8 cellular contexts compared by ENCODE assay signal in the genomic region with DNA sequence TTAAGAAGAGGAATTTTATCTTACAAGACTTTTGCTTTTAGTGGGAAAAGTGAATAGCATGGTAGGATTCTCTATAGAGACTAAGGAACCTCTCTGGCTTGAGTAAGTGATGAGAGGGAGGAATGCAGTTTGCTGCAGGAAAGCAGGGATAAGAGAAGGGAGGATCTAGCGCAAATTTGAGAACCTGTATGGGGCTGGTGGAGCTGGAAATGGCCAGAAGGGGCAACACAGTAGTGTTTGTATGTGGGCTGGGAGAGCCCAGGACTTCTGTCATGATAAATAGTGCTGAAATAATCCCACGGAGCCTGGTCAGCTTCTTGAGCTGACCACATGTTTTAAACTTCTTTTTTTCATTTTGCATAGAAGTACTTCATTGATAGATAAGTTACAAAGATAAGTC. TPM values are rescaled to one million over a fixed set of nuclear protein-coding genes. Genes with fewer than 3 reads are reported as not detected.
DNase-seq lines count a peak whose midpoint lies in the region; ATAC-seq and TF ChIP-seq lines count a peak whose summit lies in the region.
"Had no signal": no experiment of that assay in that cellular context is flagged by ENCODE, and none has a peak within 500 bp of the region (broad histone marks: within the 10 kb centered on the region; RNA-seq: fewer than 3 reads in every experiment).

No MANE protein-coding gene starts in this region.

- H3K9me3 Mint-ChIP-seq in endodermal cell (no peaks in the 10 kb centered on the region), osteocyte (ENCODE audit: unreplicated experiment) (no peaks in the 10 kb centered on the region)
- H3K9me3 Mint-ChIP-seq in CD8-positive, alpha-beta T cell, result no peaks in the 10 kb centered on the region
- H3K9me3 Mint-ChIP-seq: stimulated activated naive B cell treated with anti-CD40 and anti-IgM and Interleukin-4, amounts not matched to agents 10 μg/mL and 1 μg/mL and 100 μg/mL, for 72 hours had no signal

- peak; percentile 8 for DNase-seq in HCT116 (ENCODE audit: low read depth, low spot score)
- peak; percentile 28 for DNase-seq in SHP77 treated with DMSO at 0.1 percent for 48 hours (lab: John Stamatoyannopoulos, UW)
- DNase-seq in endodermal cell, result peak; percentile 71
- no peak for DNase-seq in osteocyte (ENCODE audit: extremely low spot score, unreplicated experiment)
- DNase-seq in AML-193 (lab: John Stamatoyannopoulos, UW), result no peak
- DNase-seq in CD8-positive, alpha-beta T cell, result no peak
- no peak for DNase-seq in vagina (ENCODE audit: extremely low spot score in 2 of 2)
- DNase-seq: stimulated activated naive B cell treated with anti-CD40 and anti-IgM and Interleukin-4, amounts not matched to agents 10 μg/mL and 1 μg/mL and 100 μg/mL, for 72 hours had no signal

- H3K4me3 ChIP-seq in HCT116 (replicated peaks in 1 of 2; ENCODE audit: low read depth in 1 of 2, low read length in 2 of 2), result no peak overlapping the region
- peak overlapping the region; percentile 74 for H3K4me3 ChIP-seq in endodermal cell (ENCODE audit: low read length)
- H3K4me3 ChIP-seq in CD8-positive, alpha-beta T cell (ENCODE audit: low read depth, low read length), result no peak overlapping the region
- H3K4me3 ChIP-seq in vagina, result no peak overlapping the region

- H3K4me1 Mint-ChIP-seq in endodermal cell, result peaks cover 17% of the 10 kb centered on the region
- peaks cover 12% of the 10 kb centered on the region for H3K4me1 Mint-ChIP-seq in osteocyte (ENCODE audit: unreplicated experiment)
- peaks cover 3% of the 10 kb centered on the region for H3K4me1 Mint-ChIP-seq in CD8-positive, alpha-beta T cell (ENCODE audit: low read depth)

- H3K4me3 Mint-ChIP-seq in endodermal cell (peak overlapping the region; percentile 58), osteocyte (ENCODE audit: unreplicated experiment) (peak overlapping the region; percentile 70)
- no peak overlapping the region for H3K4me3 Mint-ChIP-seq in CD8-positive, alpha-beta T cell

- H3K36me3 ChIP-seq in HCT116 (ENCODE audit: control insufficient read depth in 1 of 2, insufficient read depth in 2 of 2, low read length in 2 of 2), result no peaks in the 10 kb centered on the region
- no peaks in the 10 kb centered on the region for H3K36me3 ChIP-seq in endodermal cell (ENCODE audit: control insufficient read depth, insufficient read depth, low read length)
- no peaks in the 10 kb centered on the region for H3K36me3 ChIP-seq in CD8-positive, alpha-beta T cell (ENCODE audit: insufficient read depth, low read length)
- H3K36me3 ChIP-seq in vagina, result no peaks in the 10 kb centered on the region

- POLR2A ChIA-PET in HCT116 (lab: Charles Lee), result interaction anchor here (1.3 to 2.1 kb wide), 4 partner anchors 8 to 164 kb away, joined by 3 to 15 read pairs (median 7); a partner anchor contains a TSS
- POLR2A ChIA-PET in CD8-positive, alpha-beta T cell (lab: Charles Lee), result interaction anchor here (1.0 kb wide), 2 partner anchors 11 to 97 kb away, joined by 3 to 5 read pairs; a partner anchor contains a TSS

- H3K27me3 ChIP-seq in HCT116 (ENCODE audit: insufficient read depth, low read length), result no peaks in the 10 kb centered on the region
- no peaks in the 10 kb centered on the region for H3K27me3 ChIP-seq in endodermal cell (ENCODE audit: control insufficient read depth, insufficient read depth, low read length, poor library complexity, severe bottlenecking)
- H3K27me3 ChIP-seq in CD8-positive, alpha-beta T cell (ENCODE audit: insufficient read depth, low read length), result no peaks in the 10 kb centered on the region
- no peaks in the 10 kb centered on the region for H3K27me3 ChIP-seq in vagina

- H3K79me2 ChIP-seq in HCT116 (ENCODE audit: insufficient read depth, low read length), result no peaks in the 10 kb centered on the region

- no peaks in the 10 kb centered on the region for H3K36me3 Mint-ChIP-seq in endodermal cell (ENCODE audit: low read depth)
- H3K36me3 Mint-ChIP-seq in osteocyte (ENCODE audit: unreplicated experiment), result no peaks in the 10 kb centered on the region
- H3K36me3 Mint-ChIP-seq in CD8-positive, alpha-beta T cell, result no peaks in the 10 kb centered on the region
- H3K36me3 Mint-ChIP-seq: stimulated activated naive B cell treated with anti-CD40 and anti-IgM and Interleukin-4, amounts not matched to agents 10 μg/mL and 1 μg/mL and 100 μg/mL, for 72 hours had no signal

- peak overlapping the region; percentile 83 for H3K4me2 ChIP-seq in HCT116 (ENCODE audit: low read length)

- 69% methylated on average over 2 of the region's 2 CpGs; no CpG with 5 or more reads in 1 of the 2 experiments for WGBS in endodermal cell (ENCODE audit: insufficient coverage in 1 of 2, insufficient read length in 1 of 2), 2 experiments

- CTCF ChIA-PET in HCT116 (lab: Charles Lee), result interaction anchor here (1.3 to 7.0 kb wide), 5 partner anchors 9 to 171 kb away, joined by 3 to 68 read pairs (median 10); a partner anchor contains a TSS
- CTCF ChIA-PET in CD8-positive, alpha-beta T cell (lab: Charles Lee), result interaction anchor here (0.6 to 5.7 kb wide), 5 partner anchors 10 to 1346 kb away, joined by 3 to 49 read pairs (median 3); a partner anchor contains a TSS

- TF ChIP-seq CTCF in HCT116 (IDR thresholded peaks at IDR 0.05 in 2 of 3, conservative IDR thresholded peaks at IDR 0.05 in 1 of 3; ENCODE audit: borderline replicate concordance in 1 of 3, insufficient read depth in 1 of 3, low read depth in 2 of 3, low read length in 2 of 3), result peak in 1 of 3 experiments; percentile 25; a peak in 1 of 6 replicates
- TF ChIP-seq CTCF in endodermal cell (conservative IDR thresholded peaks at IDR 0.05), result peak; percentile 62
- no peak for TF ChIP-seq CTCF in osteocyte (IDR thresholded peaks at IDR 0.05)
- no peak for TF ChIP-seq CTCF in CD8-positive, alpha-beta T cell (IDR thresholded peaks at IDR 0.05)
- TF ChIP-seq CTCF in vagina (IDR thresholded peaks at IDR 0.05), result no peak

- H3K27ac ChIP-seq in HCT116 (ENCODE audit: low read depth, low read length) (no peak overlapping the region), endodermal cell (ENCODE audit: low read depth, low read length) (peak overlapping the region; percentile 67), vagina (no peak overlapping the region)
- H3K27ac ChIP-seq in CD8-positive, alpha-beta T cell (ENCODE audit: low read depth, low read length), result no peak overlapping the region

- intact Hi-C loops in HCT116 (cut with micrococcal nuclease), result no loop called here
- intact Hi-C loops in CD8-positive, alpha-beta T cell (cut with DNase I, micrococcal nuclease), result loop anchor here (1.0 kb wide), 2 partner anchors 113 to 114 kb away; no protein-coding TSS in a partner anchor
- intact Hi-C loops in vagina (cut with DNase I), result no loop called here

- peaks cover 5 to 14% of the 10 kb centered on the region in 2 experiments; a peak in 3 of 4 replicates for H3K4me1 ChIP-seq in HCT116 (ENCODE audit: control insufficient read depth in 1 of 2, insufficient read depth in 2 of 2, low read length in 2 of 2)
- H3K4me1 ChIP-seq in endodermal cell (ENCODE audit: control insufficient read depth, insufficient read depth, low read length), result peaks cover 2% of the 10 kb centered on the region
- peaks cover 8% of the 10 kb centered on the region for H3K4me1 ChIP-seq in CD8-positive, alpha-beta T cell (ENCODE audit: insufficient read depth, low read length)
- H3K4me1 ChIP-seq in vagina, result peaks cover 13% of the 10 kb centered on the region

- no peaks in the 10 kb centered on the region for H4K20me1 ChIP-seq in HCT116 (ENCODE audit: insufficient read depth)

- RAD21 ChIA-PET in HCT116 (lab: Charles Lee; ENCODE audit: low non-redundant PET in 1 of 2, low total read pairs in 2 of 2, uncharacterized antibody in 2 of 2, unreplicated experiment in 2 of 2), result interaction anchor here (1.3 kb wide), 2 partner anchors 113 to 171 kb away, joined by 3 to 7 read pairs; no protein-coding TSS in a partner anchor

- no peak for TF ChIP-seq RAD21 in HCT116 (IDR thresholded peaks at IDR 0.05; ENCODE audit: low read depth)

- peak; percentile 39; the same call in 1 of the 2 replicates for ATAC-seq in HCT116
- ATAC-seq in CD8-positive, alpha-beta T cell, result no peak

- BruUV-seq in HCT116 (replicated peaks; lab: Mats Ljungman, UMichigan), result no TSS peak

- H3K9ac ChIP-seq in HCT116 (ENCODE audit: low read length) (no peak overlapping the region), endodermal cell (ENCODE audit: extremely low read depth, low read length, poor library complexity, severe bottlenecking) (no peak overlapping the region)

- H3K9me3 ChIP-seq in HCT116 (ENCODE audit: control insufficient read depth in 1 of 2, insufficient read depth in 1 of 2, low read depth in 1 of 2, low read length in 2 of 2) (no peaks in the 10 kb centered on the region), endodermal cell (ENCODE audit: control insufficient read depth, low read length) (no peaks in the 10 kb centered on the region), vagina (no peaks in the 10 kb centered on the region)
- H3K9me3 ChIP-seq in CD8-positive, alpha-beta T cell (ENCODE audit: low read length), result no peaks in the 10 kb centered on the region

- H3K27me3 Mint-ChIP-seq in endodermal cell (ENCODE audit: insufficient read depth) (peaks cover 18% of the 10 kb centered on the region), osteocyte (ENCODE audit: unreplicated experiment) (no peaks in the 10 kb centered on the region)
- peaks cover 20% of the 10 kb centered on the region for H3K27me3 Mint-ChIP-seq in CD8-positive, alpha-beta T cell (ENCODE audit: low read depth)

- peak overlapping the region; percentile 93 for H2AFZ ChIP-seq in HCT116 (ENCODE audit: low read depth, low read length, poor library complexity, severe bottlenecking)

- no peaks in the 10 kb centered on the region for H3K9me2 ChIP-seq in HCT116 (ENCODE audit: insufficient read depth)

- TF ChIP-seq POLR2A in HCT116 (IDR thresholded peaks at IDR 0.05; ENCODE audit: borderline replicate concordance, extremely low read depth, insufficient read depth, insufficient read length), result no peak
- TF ChIP-seq POLR2A in vagina (IDR thresholded peaks at IDR 0.05), result no peak

- H3K27ac Mint-ChIP-seq in endodermal cell, result peak overlapping the region; percentile 40
- H3K27ac Mint-ChIP-seq in osteocyte (ENCODE audit: unreplicated experiment), result no peak overlapping the region
- H3K27ac Mint-ChIP-seq in CD8-positive, alpha-beta T cell, result no peak overlapping the region
- H3K27ac Mint-ChIP-seq: stimulated activated naive B cell treated with anti-CD40 and anti-IgM and Interleukin-4, amounts not matched to agents 10 μg/mL and 1 μg/mL and 100 μg/mL, for 72 hours had no signal

TF ChIP-seq in HCT116, 20 proteins besides CTCF, POLR2A, EP300 and RAD21 (continues in another document):
- TF ChIP-seq SP1 (IDR thresholded peaks at IDR 0.05; ENCODE audit: low read depth), result no peak

RNA-seq across cellular contexts. Expression of a gene that starts 11.1 kb away (rescaled TPM):
- total RNA-seq in HCT116 (2021; ENCODE audit: unreplicated experiment) (0.44 TPM), endodermal cell (under 1 TPM; 0.29 to 0.58 TPM), osteocyte (4.2 and 4.6 TPM in 2 replicates), vagina (0.25 TPM)
- polyA plus RNA-seq in HCT116 (2012), result 0.52 and 0.77 TPM in 2 replicates
- 1.8 TPM for polyA plus RNA-seq in endodermal cell (2013, experiment 1 of 2)
- 1.5 TPM for polyA plus RNA-seq in endodermal cell (2013, experiment 2 of 2)
- total RNA-seq in CD8-positive, alpha-beta T cell, result not detected

Comparison
In these comparisons a context has a peak if more than half of its experiments do, and no peak if none do; other contexts are left out.
1. DNase-seq: peak in HCT116 (single experiment), SHP77 treated with DMSO at 0.1 percent for 48 hours (single experiment) and endodermal cell (single experiment); none in osteocyte (single experiment), AML-193 (0 of 2), CD8-positive, alpha-beta T cell (0 of 7) and vagina (0 of 2).
2. intact Hi-C loops: an anchor here in CD8-positive, alpha-beta T cell (1.0 kb wide); none called in HCT116 and vagina.